1 cellular context compared by ENCODE assay signal in genomic region chr3:98978068-98978811, GRCh38.
TF ChIP-seq lines count a peak whose summit lies in the region.

No MANE protein-coding gene starts in this region.

TF ChIP-seq in IMR-90, 13 proteins besides CTCF, POLR2A, EP300 and RAD21:
- TF ChIP-seq NFE2L2 (IDR thresholded peaks at IDR 0.05; ENCODE audit: low read depth, low read length): no peak
